8 cellular contexts compared by ENCODE assay signal in genomic region chr10:95290446-95290800, GRCh38. TPM values are rescaled to one million over a fixed set of nuclear protein-coding genes. Genes with fewer than 3 reads are reported as not detected.
DNase-seq lines count a peak whose midpoint lies in the region; ATAC-seq and TF ChIP-seq lines count a peak whose summit lies in the region.

No MANE protein-coding gene starts in this region.

- H3K4me1 ChIP-seq in gastrocnemius medialis, result peaks cover 28 to 39% of the 10 kb centered on the region in 2 donors

- no peaks in the 10 kb centered on the region for H3K9me3 ChIP-seq in gastrocnemius medialis

- H3K36me3 ChIP-seq in gastrocnemius medialis, result no peaks in the 10 kb centered on the region

- intact Hi-C loops in cardiac septum (cut with DNase I) (loop anchor here (2.0 kb wide), 1 partner anchor 18 kb away; no protein-coding TSS in a partner anchor), gastrocnemius medialis (cut with DNase I; ENCODE audit: low total_unique reads) (no loop called here)

- no peak for TF ChIP-seq POLR2A in gastrocnemius medialis (IDR thresholded peaks at IDR 0.05)

- TF ChIP-seq CTCF in gastrocnemius medialis (IDR thresholded peaks at IDR 0.05 in 4 of 5, conservative IDR thresholded peaks at IDR 0.05 in 1 of 5), result no peak

- DNase-seq in GM03348 (ENCODE audit: low spot score) (peak; percentile 37), UCSD-AML1 (lab: John Stamatoyannopoulos, UW; ENCODE audit: unreplicated experiment) (peak; percentile 55), cardiac septum (ENCODE audit: low spot score) (peak; percentile 69), gastrocnemius medialis (no peak), C1 segment of cervical spinal cord (lab: John Stamatoyannopoulos, UW) (no peak), substantia nigra (lab: John Stamatoyannopoulos, UW) (no peak), NCI-H1436 (lab: John Stamatoyannopoulos, UW) (no peak)

- H3K27me3 ChIP-seq in gastrocnemius medialis, result no peaks in the 10 kb centered on the region

- H3K4me3 ChIP-seq in gastrocnemius medialis, result peak overlapping the region; percentile 66 to 89 (median 72)

- in situ Hi-C loops in gastrocnemius medialis (cut with MboI; ENCODE audit: low sequenced_read_pairs in 4 of 4), result no loop called here

- ATAC-seq in HG02642 (IDR thresholded peaks at IDR 0.05; ENCODE audit: poor library complexity, unreplicated experiment), result peak; percentile 7
- ATAC-seq in gastrocnemius medialis, result peak in 1 of 2 donors; percentile 14

- H3K27ac ChIP-seq in gastrocnemius medialis (peak overlapping the region; percentile 80 to 97 (median 92)), substantia nigra (ENCODE audit: low read depth, low read length, poor library complexity, severe bottlenecking) (no peak overlapping the region)

RNA-seq across cellular contexts. Expression of gene PDLIM1, which starts 0.4 kb away (rescaled TPM):
- total RNA-seq in cardiac septum (334 TPM), gastrocnemius medialis (100 to 1,000 TPM; 157 to 572 (median 272) TPM)

Comparison
In these comparisons a context has a peak if more than half of its experiments do, and no peak if none do; other contexts are left out.
1. DNase-seq: peak in GM03348 (single experiment), UCSD-AML1 (single experiment) and cardiac septum (single experiment); none in gastrocnemius medialis (0 of 2), C1 segment of cervical spinal cord (0 of 14), substantia nigra (0 of 49) and NCI-H1436 (single experiment).